ENCODE assay signal across 10 cellular contexts in genomic region chr12:108663324-108664015, GRCh38. TPM values are rescaled to one million over a fixed set of nuclear protein-coding genes. Genes with fewer than 3 reads are reported as not detected.
DNase-seq lines count a peak whose midpoint lies in the region; ATAC-seq and TF ChIP-seq lines count a peak whose summit lies in the region.
"Had no signal": no experiment of that assay in that cellular context is flagged by ENCODE, and none has a peak within 500 bp of the region (broad histone marks: within the 10 kb centered on the region; RNA-seq: fewer than 3 reads in every experiment).

No MANE protein-coding gene starts in this region.

- H3K4me3 ChIP-seq in WERI-Rb-1 (ENCODE audit: low read depth, low read length), result no peak overlapping the region

- no peaks in the 10 kb centered on the region for H3K9me3 Mint-ChIP-seq in natural killer cell treated with Interleukin-12 subunit alpha and Interleukin-12 subunit beta and Interleukin-15 and Interleukin-18, amount 100 ng/mL, for 72 hours
- H3K9me3 Mint-ChIP-seq in natural killer cell, result no peaks in the 10 kb centered on the region
- H3K9me3 Mint-ChIP-seq in brain, result no peaks in the 10 kb centered on the region
- no peaks in the 10 kb centered on the region for H3K9me3 Mint-ChIP-seq in neural crest cell

- H3K27me3 Mint-ChIP-seq in natural killer cell treated with Interleukin-12 subunit alpha and Interleukin-12 subunit beta and Interleukin-15 and Interleukin-18, amount 100 ng/mL, for 72 hours, result no peaks in the 10 kb centered on the region
- no peaks in the 10 kb centered on the region for H3K27me3 Mint-ChIP-seq in natural killer cell (ENCODE audit: low read depth in 2 of 2)
- H3K27me3 Mint-ChIP-seq in brain, result no peaks in the 10 kb centered on the region
- no peaks in the 10 kb centered on the region for H3K27me3 Mint-ChIP-seq in neural crest cell (ENCODE audit: low read depth)

- intact Hi-C loops in natural killer cell (cut with micrococcal nuclease), result loop anchor here (1.0 to 2.0 kb wide), 6 partner anchors 51 to 429 kb away; partner anchors contain the start of genes ALKBH2, CORO1C and ISCU

- peaks cover 3% of the 10 kb centered on the region for H3K36me3 ChIP-seq in WERI-Rb-1

- no peak overlapping the region for H3K27ac ChIP-seq in WERI-Rb-1

- no peaks in the 10 kb centered on the region for H3K27me3 ChIP-seq in WERI-Rb-1 (ENCODE audit: insufficient read depth, low read depth, severe bottlenecking)

- peak overlapping the region; percentile 94 to 98 for H3K27ac Mint-ChIP-seq in natural killer cell treated with Interleukin-12 subunit alpha and Interleukin-12 subunit beta and Interleukin-15 and Interleukin-18, amount 100 ng/mL, for 72 hours
- peak overlapping the region in 1 of 2 donors; percentile 88 for H3K27ac Mint-ChIP-seq in natural killer cell
- peak overlapping the region in 4 of 5 experiments; percentile 12 to 81 (median 74) for H3K27ac Mint-ChIP-seq in brain
- H3K27ac Mint-ChIP-seq in neural crest cell (ENCODE audit: unreplicated experiment), result peak overlapping the region; percentile 37

- H3K36me3 Mint-ChIP-seq in natural killer cell treated with Interleukin-12 subunit alpha and Interleukin-12 subunit beta and Interleukin-15 and Interleukin-18, amount 100 ng/mL, for 72 hours, result no peaks in the 10 kb centered on the region
- H3K36me3 Mint-ChIP-seq in natural killer cell (no peaks in the 10 kb centered on the region), brain (peaks cover 41% of the 10 kb centered on the region), neural crest cell (ENCODE audit: low read depth) (peaks cover 9% of the 10 kb centered on the region)

- ATAC-seq in natural killer cell treated with Interleukin-12 subunit alpha and Interleukin-12 subunit beta and Interleukin-15 and Interleukin-18, amount 100 ng/mL, for 72 hours, result no peak
- no peak for ATAC-seq in natural killer cell
- no peak for ATAC-seq in GM19397 (IDR thresholded peaks at IDR 0.05; ENCODE audit: unreplicated experiment)

- TF ChIP-seq CTCF in natural killer cell (IDR thresholded peaks at IDR 0.05) (no peak), brain (conservative IDR thresholded peaks at IDR 0.05) (no peak), neural crest cell (conservative IDR thresholded peaks at IDR 0.05) (no peak), WERI-Rb-1 (IDR thresholded peaks at IDR 0.05; ENCODE audit: low read depth, low read length) (no peak)

- peak overlapping the region; percentile 19 for H3K4me3 Mint-ChIP-seq in natural killer cell treated with Interleukin-12 subunit alpha and Interleukin-12 subunit beta and Interleukin-15 and Interleukin-18, amount 100 ng/mL, for 72 hours
- H3K4me3 Mint-ChIP-seq in natural killer cell (no peak overlapping the region), brain (no peak overlapping the region), neural crest cell (no peak overlapping the region)

- H3K9me3 ChIP-seq in WERI-Rb-1 (ENCODE audit: severe bottlenecking), result no peaks in the 10 kb centered on the region

- no peak for DNase-seq in natural killer cell treated with Interleukin-12 subunit alpha and Interleukin-12 subunit beta and Interleukin-15 and Interleukin-18, amount 100 ng/mL, for 72 hours (ENCODE audit: low spot score)
- no peak for DNase-seq in natural killer cell
- DNase-seq in neural crest cell (ENCODE audit: low read depth, low spot score), result no peak
- no peak for DNase-seq in EL
- DNase-seq in DMS 273 treated with DMSO at 0.1 percent for 48 hours (lab: John Stamatoyannopoulos, UW), result no peak
- no peak for DNase-seq in WERI-Rb-1
- DNase-seq: caudate nucleus, NCI-H1092 treated with DMSO at 0.1 percent for 48 hours had no signal

- peaks cover 16 to 20% of the 10 kb centered on the region in 2 donors for H3K4me1 Mint-ChIP-seq in natural killer cell treated with Interleukin-12 subunit alpha and Interleukin-12 subunit beta and Interleukin-15 and Interleukin-18, amount 100 ng/mL, for 72 hours (ENCODE audit: low read depth in 2 of 2)
- H3K4me1 Mint-ChIP-seq in natural killer cell (peaks cover 5 to 12% of the 10 kb centered on the region in 2 donors), brain (peaks cover 53% of the 10 kb centered on the region), neural crest cell (peaks cover 43% of the 10 kb centered on the region)

RNA-seq across cellular contexts. Expression of gene SELPLG, which starts 29.8 kb away (rescaled TPM):
- 10 to 100 TPM; 26.5 to 34.6 TPM for total RNA-seq in natural killer cell treated with Interleukin-12 subunit alpha and Interleukin-12 subunit beta and Interleukin-15 and Interleukin-18, amount 100 ng/mL, for 72 hours
- total RNA-seq in natural killer cell (100 to 1,000 TPM; 179 to 201 (median 201) TPM), neural crest cell (0.39 and 0.51 TPM in 2 replicates)
- polyA plus RNA-seq in brain (ENCODE audit: insufficient read depth, low read depth, low replicate concordance), result 8.1 TPM

Comparison
In these comparisons a context has a peak if more than half of its experiments do, and no peak if none do; other contexts are left out.
1. RNA of gene SELPLG, which starts 29.8 kb away (total RNA-seq): 179 to 201 TPM in natural killer cell and 26.5 to 34.6 TPM in natural killer cell treated with Interleukin-12 subunit alpha and Interleukin-12 subunit beta and Interleukin-15 and Interleukin-18, amount 100 ng/mL, for 72 hours; 0.39 to 0.51 TPM in neural crest cell; every median in the first group is over 10 times any median in the second.